Comparison of ENCODE assay signal across 23 cellular contexts in genomic region chr10:6012506-6012905, GRCh38. TPM values are rescaled to one million over a fixed set of nuclear protein-coding genes. Genes with fewer than 3 reads are reported as not detected.
"Had no signal": no experiment of that assay in that cellular context is flagged by ENCODE, and none has a peak within 500 bp of the region (broad histone marks: within the 10 kb centered on the region; RNA-seq: fewer than 3 reads in every experiment).

No MANE protein-coding gene starts in this region.

- ATAC-seq: esophagus mucosa; gastroesophageal sphincter; heart left ventricle; left lobe of liver; stimulated activated memory B cell treated with anti-CD40 and anti-IgM and Interleukin-4, amounts not matched to agents 10 μg/mL and 1 μg/mL and 100 μg/mL, for 72 hours had no signal

- H3K9me3 Mint-ChIP-seq: stimulated activated memory B cell treated with anti-CD40 and anti-IgM and Interleukin-4, amounts not matched to agents 10 μg/mL and 1 μg/mL and 100 μg/mL, for 72 hours had no signal

- H3K27ac Mint-ChIP-seq: dendritic cell treated with granulocyte-macrophage colony-stimulating factor and Interleukin-4, amounts not matched to agents 40 ng/mL and 50 ng/mL, for 4 days; mesothelial cell of epicardium; nephron progenitor cell; stimulated activated memory B cell treated with anti-CD40 and anti-IgM and Interleukin-4, amounts not matched to agents 10 μg/mL and 1 μg/mL and 100 μg/mL, for 72 hours had no signal

- H3K4me1 Mint-ChIP-seq: mesothelial cell of epicardium had no signal

- H3K27me3 Mint-ChIP-seq: dendritic cell treated with granulocyte-macrophage colony-stimulating factor and Interleukin-4, amounts not matched to agents 40 ng/mL and 50 ng/mL, for 4 days; stimulated activated memory B cell treated with anti-CD40 and anti-IgM and Interleukin-4, amounts not matched to agents 10 μg/mL and 1 μg/mL and 100 μg/mL, for 72 hours had no signal

- H3K4me3 Mint-ChIP-seq: dendritic cell treated with granulocyte-macrophage colony-stimulating factor and Interleukin-4, amounts not matched to agents 40 ng/mL and 50 ng/mL, for 4 days; mesothelial cell of epicardium; nephron progenitor cell; stimulated activated memory B cell treated with anti-CD40 and anti-IgM and Interleukin-4, amounts not matched to agents 10 μg/mL and 1 μg/mL and 100 μg/mL, for 72 hours had no signal

- H3K36me3 Mint-ChIP-seq: mesothelial cell of epicardium had no signal

- DNase-seq: activated CD8-positive, alpha-beta memory T cell treated with anti-CD3 and anti-CD28 coated beads for 24 hours; activated gamma-delta T cell treated with Interleukin-2 at 50 U/mL for 16 hours; amniotic stem cell; effector CD8-positive, alpha-beta T cell; heart left ventricle; kidney; nephron progenitor cell; nucleus accumbens; sigmoid colon; stimulated activated CD4-positive, alpha-beta T cell treated with anti-CD3 and anti-CD28 coated beads, Interleukin-4, amount 100 ng/mL, for 24 hours; substantia nigra; tibial artery; WERI-Rb-1 had no signal

RNA-seq across cellular contexts. Expression of gene IL15RA, which starts 35.2 kb away (rescaled TPM):
- total RNA-seq: mesothelial cell of epicardium had no signal

RNA-seq across cellular contexts. Expression of gene IL2RA, which starts 49.7 kb away (rescaled TPM):
- total RNA-seq: cerebellum, lung microvascular endothelial cell, mesothelial cell of epicardium, renal cortical epithelial cell, SK-MEL-5 had no signal
